ENCODE assay signal across 11 cellular contexts in the genomic region with DNA sequence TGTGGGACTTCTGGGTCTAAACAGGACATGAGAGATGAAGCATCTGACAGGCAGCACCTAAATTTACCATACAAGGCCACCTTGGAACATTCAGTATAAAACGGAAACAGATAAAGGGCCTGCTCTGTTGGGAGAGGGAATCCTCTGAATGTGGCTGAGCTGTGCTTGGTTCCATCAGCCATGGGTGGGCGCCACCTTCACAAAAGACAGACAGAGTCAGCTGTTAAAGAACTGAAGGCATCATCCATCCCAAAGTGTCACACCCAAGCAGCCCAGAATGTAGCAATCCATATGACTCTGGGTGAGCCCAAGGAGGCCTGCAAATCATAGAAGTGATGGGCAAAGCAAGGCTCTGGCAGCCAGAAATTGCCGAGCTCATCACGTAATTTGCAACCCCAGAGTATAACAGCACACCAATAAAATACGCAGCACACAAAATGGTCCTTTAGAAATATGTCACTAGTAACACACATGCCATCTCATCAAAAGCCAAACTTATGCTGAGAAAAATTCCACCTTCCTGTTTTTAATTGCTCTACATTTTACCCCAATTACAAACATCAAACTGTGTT. TPM values are rescaled to one million over a fixed set of nuclear protein-coding genes. Genes with fewer than 3 reads are reported as not detected.
A peak's percentile ranks its signal among the peaks of the same experiment; 100 is the strongest.
DNase-seq lines count a peak whose midpoint lies in the region; ATAC-seq and TF ChIP-seq lines count a peak whose summit lies in the region.
"Had no signal": no experiment of that assay in that cellular context is flagged by ENCODE, and none has a peak within 500 bp of the region (broad histone marks: within the 10 kb centered on the region; RNA-seq: fewer than 3 reads in every experiment).

No MANE protein-coding gene starts in this region.

- no TSS peak for BruUV-seq in MCF 10A (replicated peaks; lab: Mats Ljungman, UMichigan)

- H3K4me1 Mint-ChIP-seq in MCF 10A (ENCODE audit: insufficient read depth, unreplicated experiment) = peaks cover 6% of the 10 kb centered on the region
- H3K4me1 Mint-ChIP-seq: CD4-positive, CD25-positive, alpha-beta regulatory T cell; immature natural killer cell had no signal

- no peaks in the 10 kb centered on the region for H3K9me3 Mint-ChIP-seq in MCF 10A (ENCODE audit: unreplicated experiment)

- TF ChIP-seq CTCF in MCF 10A (IDR thresholded peaks at IDR 0.05; ENCODE audit: unreplicated experiment) (no peak), breast epithelium (IDR thresholded peaks at IDR 0.05) (peak in 1 of 3 donors; percentile 19), upper lobe of right lung (IDR thresholded peaks at IDR 0.05) (peak; percentile 11), transverse colon (IDR thresholded peaks at IDR 0.05) (no peak)

- H3K36me3 Mint-ChIP-seq in MCF 10A (ENCODE audit: insufficient read depth, unreplicated experiment) = no peaks in the 10 kb centered on the region
- H3K36me3 Mint-ChIP-seq: immature natural killer cell had no signal

- TF ChIP-seq POLR2A in breast epithelium (IDR thresholded peaks at IDR 0.05) (no peak), transverse colon (IDR thresholded peaks at IDR 0.05) (no peak)

- H3K4me1 ChIP-seq in breast epithelium (no peaks in the 10 kb centered on the region), upper lobe of right lung (no peaks in the 10 kb centered on the region), transverse colon (no peaks in the 10 kb centered on the region)

- H3K27ac ChIP-seq in breast epithelium (no peak overlapping the region), upper lobe of right lung (no peak overlapping the region), transverse colon (no peak overlapping the region)
- H3K27ac ChIP-seq: body of pancreas had no signal

- H3K9me3 ChIP-seq in breast epithelium (no peaks in the 10 kb centered on the region), upper lobe of right lung (no peaks in the 10 kb centered on the region), transverse colon (no peaks in the 10 kb centered on the region)
- H3K9me3 ChIP-seq: body of pancreas had no signal

- H3K36me3 ChIP-seq in breast epithelium (no peaks in the 10 kb centered on the region), upper lobe of right lung (no peaks in the 10 kb centered on the region), transverse colon (no peaks in the 10 kb centered on the region)

- H3K27me3 Mint-ChIP-seq in MCF 10A (ENCODE audit: insufficient read depth, unreplicated experiment) = no peaks in the 10 kb centered on the region
- H3K27me3 Mint-ChIP-seq: CD4-positive, CD25-positive, alpha-beta regulatory T cell had no signal

- H3K4me3 ChIP-seq in breast epithelium (no peak overlapping the region), upper lobe of right lung (no peak overlapping the region), transverse colon (no peak overlapping the region)
- H3K4me3 ChIP-seq: body of pancreas had no signal

- H3K27ac Mint-ChIP-seq in MCF 10A (ENCODE audit: low read depth, unreplicated experiment) = no peak overlapping the region
- H3K27ac Mint-ChIP-seq: CD4-positive, CD25-positive, alpha-beta regulatory T cell; immature natural killer cell had no signal

- intact Hi-C loops in MCF 10A (cut with micrococcal nuclease) (loop anchor here (2.0 kb wide), 1 partner anchor 64 kb away; no protein-coding TSS in a partner anchor), breast epithelium (cut with DNase I; ENCODE audit: low total_unique reads) (no loop called here), upper lobe of right lung (cut with DNase I) (loop anchor here (10.0 kb wide), 1 partner anchor 140 kb away; no protein-coding TSS in a partner anchor), transverse colon (cut with DNase I; ENCODE audit: low total_unique reads) (no loop called here)

- no peak for TF ChIP-seq EP300 in transverse colon (IDR thresholded peaks at IDR 0.05; ENCODE audit: low read depth)

- CTCF ChIA-PET in MCF 10A (lab: Yijun Ruan, JAX) = interaction anchor here (0.5 to 1.7 kb wide), 10 partner anchors 18 to 1557 kb away, joined by 3 to 19 read pairs (median 3); no protein-coding TSS in a partner anchor

- POLR2A ChIA-PET in MCF 10A (lab: Yijun Ruan, JAX) = interaction anchor here (0.9 kb wide), 1 partner anchor 37 kb away, joined by 3 read pairs; no protein-coding TSS in a partner anchor

- no peak overlapping the region for H3K4me3 Mint-ChIP-seq in MCF 10A (ENCODE audit: unreplicated experiment)
- H3K4me3 Mint-ChIP-seq: CD4-positive, CD25-positive, alpha-beta regulatory T cell; immature natural killer cell had no signal

- ATAC-seq in esophagus mucosa = peak; percentile 31
- peak; percentile 58 for ATAC-seq in upper lobe of right lung
- no peak for ATAC-seq in GM21447 (IDR thresholded peaks at IDR 0.05; ENCODE audit: unreplicated experiment)
- ATAC-seq: body of pancreas had no signal

- in situ Hi-C loops in transverse colon (cut with MboI; ENCODE audit: low pct_ligation_motif_present in 1 of 4, low pct_unique_long_range_greater_than_20kb in 1 of 4, low sequenced_read_pairs in 3 of 4) = loop anchor here in 1 of 4 donors (10.0 kb wide), 1 partner anchor 140 kb away; no protein-coding TSS in a partner anchor

- H3K27me3 ChIP-seq in breast epithelium = no peaks in the 10 kb centered on the region
- H3K27me3 ChIP-seq in upper lobe of right lung = no peaks in the 10 kb centered on the region
- H3K27me3 ChIP-seq in transverse colon = no peaks in the 10 kb centered on the region
- H3K27me3 ChIP-seq: body of pancreas had no signal

- 92 to 100% methylated on average over 1 to 5 of the region's 5 CpGs for WGBS in transverse colon (ENCODE audit: low coverage in 1 of 2), 2 donors

- DNase-seq in MCF 10A (ENCODE audit: unreplicated experiment) = peak; percentile 34
- DNase-seq in breast epithelium (ENCODE audit: low spot score in 2 of 2) = no peak
- peak; percentile 41 for DNase-seq in NOMO-1 treated with DMSO at 0.1 percent for 48 hours (lab: John Stamatoyannopoulos, UW; ENCODE audit: unreplicated experiment)
- no peak for DNase-seq in upper lobe of right lung
- no peak for DNase-seq in dermis blood vessel endothelial cell
- DNase-seq in transverse colon = no peak
- DNase-seq: body of pancreas; CD4-positive, CD25-positive, alpha-beta regulatory T cell; immature natural killer cell had no signal

RNA-seq across cellular contexts. Expression of a gene that starts 24.8 kb away (rescaled TPM):
- not detected in 2 replicates for total RNA-seq in MCF 10A (2022)
- 10 to 100 TPM in 2 of 3 donors, under 1 TPM in 1; 0.64 to 20.9 (median 14.7) TPM for total RNA-seq in breast epithelium
- total RNA-seq in esophagus mucosa = 150 TPM
- total RNA-seq in upper lobe of right lung = 20.4 TPM
- total RNA-seq in dermis blood vessel endothelial cell = 58.5 and 65.9 TPM in 2 replicates
- 1 to 10 TPM in 2 of 4 donors, not detected in 2; 2.7 to 6.4 TPM for total RNA-seq in transverse colon
- total RNA-seq: CD4-positive, CD25-positive, alpha-beta regulatory T cell had no signal

Comparison
In these comparisons a context has a peak if more than half of its experiments do, and no peak if none do; other contexts are left out.
1. DNase-seq: peak in MCF 10A (single experiment) and NOMO-1 treated with DMSO at 0.1 percent for 48 hours (single experiment); none in breast epithelium (0 of 2), upper lobe of right lung (single experiment), dermis blood vessel endothelial cell (single experiment) and transverse colon (single experiment).
2. intact Hi-C loops: an anchor here in MCF 10A (2.0 kb wide) and upper lobe of right lung (10.0 kb wide); none called in breast epithelium and transverse colon.